Comparison of ENCODE assay signal across 12 cellular contexts in genomic region chr2:43518182-43518581, GRCh38.
DNase-seq lines count a peak whose midpoint lies in the region; ATAC-seq and TF ChIP-seq lines count a peak whose summit lies in the region.
"Had no signal": no experiment of that assay in that cellular context is flagged by ENCODE, and none has a peak within 500 bp of the region (broad histone marks: within the 10 kb centered on the region; RNA-seq: fewer than 3 reads in every experiment).

No MANE protein-coding gene starts in this region.

- H3K9me3 Mint-ChIP-seq in activated CD8-positive, alpha-beta T cell treated with anti-CD3 and anti-CD28 coated beads for 36 hours: no peaks in the 10 kb centered on the region
- no peaks in the 10 kb centered on the region for H3K9me3 Mint-ChIP-seq in activated CD8-positive, alpha-beta T cell treated with anti-CD3 and anti-CD28 coated beads, Interleukin-2, amount 10 ng/mL, durations not matched to agents 7 days and 5 days (ENCODE audit: insufficient read depth)

- no peaks in the 10 kb centered on the region for H3K9me3 ChIP-seq in upper lobe of left lung
- H3K9me3 ChIP-seq: A549 had no signal

- POLR2A ChIA-PET in activated CD8-positive, alpha-beta T cell treated with anti-CD3 and anti-CD28 coated beads for 36 hours (lab: Charles Lee): no interaction called here
- POLR2A ChIA-PET in activated CD8-positive, alpha-beta T cell treated with anti-CD3 and anti-CD28 coated beads, Interleukin-2, amount 10 ng/mL, durations not matched to agents 7 days and 5 days (lab: Charles Lee): no interaction called here

- peaks cover 2% of the 10 kb centered on the region for H3K36me3 Mint-ChIP-seq in activated CD8-positive, alpha-beta T cell treated with anti-CD3 and anti-CD28 coated beads for 36 hours (ENCODE audit: low read depth)
- H3K36me3 Mint-ChIP-seq in activated CD8-positive, alpha-beta T cell treated with anti-CD3 and anti-CD28 coated beads, Interleukin-2, amount 10 ng/mL, durations not matched to agents 7 days and 5 days (ENCODE audit: low read depth): peaks cover 3% of the 10 kb centered on the region

- H3K27ac Mint-ChIP-seq in activated CD8-positive, alpha-beta T cell treated with anti-CD3 and anti-CD28 coated beads for 36 hours: peak overlapping the region; percentile 40
- no peak overlapping the region for H3K27ac Mint-ChIP-seq in activated CD8-positive, alpha-beta T cell treated with anti-CD3 and anti-CD28 coated beads, Interleukin-2, amount 10 ng/mL, durations not matched to agents 7 days and 5 days

- no peak for TF ChIP-seq CTCF in activated CD8-positive, alpha-beta T cell treated with anti-CD3 and anti-CD28 coated beads for 36 hours (IDR thresholded peaks at IDR 0.05)
- no peak for TF ChIP-seq CTCF in epithelial cell of esophagus (IDR thresholded peaks at IDR 0.05; ENCODE audit: insufficient read depth, low read depth, low read length, missing control alignments)
- TF ChIP-seq CTCF in upper lobe of left lung (IDR thresholded peaks at IDR 0.05): no peak

- 26 to 29% methylated on average over 1 of the region's 1 CpG for WGBS in upper lobe of left lung, 2 donors

- CTCF ChIA-PET in activated CD8-positive, alpha-beta T cell treated with anti-CD3 and anti-CD28 coated beads for 36 hours (lab: Charles Lee): interaction anchor here (1.2 to 1.7 kb wide), 2 partner anchors 9 to 59 kb away, joined by 4 to 6 read pairs; no protein-coding TSS in a partner anchor
- CTCF ChIA-PET in activated CD8-positive, alpha-beta T cell treated with anti-CD3 and anti-CD28 coated beads, Interleukin-2, amount 10 ng/mL, durations not matched to agents 7 days and 5 days (lab: Charles Lee): no interaction called here

- no peak for DNase-seq in activated CD8-positive, alpha-beta T cell treated with anti-CD3 and anti-CD28 coated beads for 36 hours
- DNase-seq in activated CD8-positive, alpha-beta T cell treated with anti-CD3 and anti-CD28 coated beads, Interleukin-2, amount 10 ng/mL, durations not matched to agents 7 days and 5 days: no peak
- DNase-seq in epithelial cell of esophagus (ENCODE audit: low read depth): peak; percentile 61
- peak; percentile 54 for DNase-seq in myocyte (ENCODE audit: low read depth)
- no peak for DNase-seq in upper lobe of left lung
- DNase-seq in AG20443 (ENCODE audit: low spot score): no peak
- DNase-seq in AML-193 (lab: John Stamatoyannopoulos, UW): no peak
- DNase-seq: GDM1; NK-92 treated with Interleukin-12 subunit alpha and Interleukin-12 subunit beta, amount 100 ng/mL, for 24 hours; nucleus accumbens had no signal

- H3K4me3 ChIP-seq in epithelial cell of esophagus (ENCODE audit: low read length) (no peak overlapping the region), upper lobe of left lung (no peak overlapping the region)
- H3K4me3 ChIP-seq: A549 had no signal

- ATAC-seq in activated CD8-positive, alpha-beta T cell treated with anti-CD3 and anti-CD28 coated beads for 36 hours: no peak
- no peak for ATAC-seq in activated CD8-positive, alpha-beta T cell treated with anti-CD3 and anti-CD28 coated beads, Interleukin-2, amount 10 ng/mL, durations not matched to agents 7 days and 5 days
- ATAC-seq in upper lobe of left lung (ENCODE audit: low FRiP score in 2 of 2) (no peak), GM18505 (IDR thresholded peaks at IDR 0.05; ENCODE audit: unreplicated experiment) (no peak)
- ATAC-seq: A549 had no signal

- peak overlapping the region; percentile 73 to 80 (median 77) for H3K27ac ChIP-seq in upper lobe of left lung
- H3K27ac ChIP-seq: A549 had no signal

- no peaks in the 10 kb centered on the region for H3K27me3 Mint-ChIP-seq in activated CD8-positive, alpha-beta T cell treated with anti-CD3 and anti-CD28 coated beads for 36 hours
- H3K27me3 Mint-ChIP-seq in activated CD8-positive, alpha-beta T cell treated with anti-CD3 and anti-CD28 coated beads, Interleukin-2, amount 10 ng/mL, durations not matched to agents 7 days and 5 days (ENCODE audit: low read depth): no peaks in the 10 kb centered on the region

- H3K27me3 ChIP-seq in upper lobe of left lung: no peaks in the 10 kb centered on the region

- intact Hi-C loops in activated CD8-positive, alpha-beta T cell treated with anti-CD3 and anti-CD28 coated beads for 36 hours (cut with micrococcal nuclease): no loop called here

- H3K4me3 Mint-ChIP-seq in activated CD8-positive, alpha-beta T cell treated with anti-CD3 and anti-CD28 coated beads for 36 hours: no peak overlapping the region
- no peak overlapping the region for H3K4me3 Mint-ChIP-seq in activated CD8-positive, alpha-beta T cell treated with anti-CD3 and anti-CD28 coated beads, Interleukin-2, amount 10 ng/mL, durations not matched to agents 7 days and 5 days

- H3K4me1 ChIP-seq in upper lobe of left lung: peaks cover 40 to 48% (median 45%) of the 10 kb centered on the region in 4 donors

- no peaks in the 10 kb centered on the region for H3K36me3 ChIP-seq in upper lobe of left lung

- no peak for TF ChIP-seq POLR2A in upper lobe of left lung (IDR thresholded peaks at IDR 0.05)
- no peak for TF ChIP-seq POLR2A in GM18505 (IDR thresholded peaks at IDR 0.05; ENCODE audit: borderline replicate concordance, extremely low read depth, insufficient read depth, insufficient read length)

- peaks cover 18% of the 10 kb centered on the region for H3K4me1 Mint-ChIP-seq in activated CD8-positive, alpha-beta T cell treated with anti-CD3 and anti-CD28 coated beads for 36 hours (ENCODE audit: low read depth)
- no peaks in the 10 kb centered on the region for H3K4me1 Mint-ChIP-seq in activated CD8-positive, alpha-beta T cell treated with anti-CD3 and anti-CD28 coated beads, Interleukin-2, amount 10 ng/mL, durations not matched to agents 7 days and 5 days (ENCODE audit: low read depth)

- TF ChIP-seq EP300 in upper lobe of left lung (IDR thresholded peaks at IDR 0.05): no peak

Comparison
In these comparisons a context has a peak if more than half of its experiments do, and no peak if none do; other contexts are left out.
1. DNase-seq: peak in epithelial cell of esophagus (single experiment) and myocyte (single experiment); none in activated CD8-positive, alpha-beta T cell treated with anti-CD3 and anti-CD28 coated beads for 36 hours (single experiment), activated CD8-positive, alpha-beta T cell treated with anti-CD3 and anti-CD28 coated beads, Interleukin-2, amount 10 ng/mL, durations not matched to agents 7 days and 5 days (single experiment), upper lobe of left lung (0 of 2), AG20443 (single experiment) and AML-193 (0 of 2).